ENCODE assay signal across 22 cellular contexts in the genomic region with DNA sequence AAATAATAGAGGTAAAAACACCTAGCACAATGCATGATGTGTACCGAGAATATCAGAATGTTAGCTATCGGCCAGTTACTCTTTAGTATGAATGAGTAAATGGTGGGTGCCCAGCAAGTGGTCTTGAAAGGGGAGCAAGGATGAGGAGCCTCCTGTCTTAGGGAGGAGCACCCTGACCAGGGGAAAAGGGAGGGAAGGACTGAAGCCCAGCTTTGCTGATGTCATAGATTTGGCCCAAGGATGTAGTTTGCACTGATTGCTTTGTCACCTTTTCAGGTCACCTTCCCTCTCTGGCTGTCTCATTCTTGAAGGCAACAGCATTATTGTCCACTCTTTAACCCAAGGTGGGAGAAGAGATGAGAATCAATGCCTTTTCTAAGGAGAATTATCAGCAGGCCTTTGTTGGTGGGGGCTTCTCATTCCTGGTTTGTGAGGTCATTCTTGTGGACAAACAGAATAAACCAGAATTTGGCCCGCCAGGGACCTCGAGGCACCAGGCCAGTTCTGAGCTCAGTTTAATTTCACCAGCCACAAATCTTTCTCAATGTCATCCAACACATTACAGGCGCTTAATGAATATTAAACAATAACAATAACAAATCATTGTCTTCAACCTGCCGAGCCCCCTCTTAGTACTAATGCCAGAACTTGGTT.
"Had no signal": no experiment of that assay in that cellular context is flagged by ENCODE, and none has a peak within 500 bp of the region (broad histone marks: within the 10 kb centered on the region; RNA-seq: fewer than 3 reads in every experiment).

No MANE protein-coding gene starts in this region.

- DNase-seq: cerebellar nuclear complex; effector memory CD8-positive, alpha-beta T cell; esophagus squamous epithelium; foreskin melanocyte; heart left ventricle; hippocampal formation; left lung; mesendoderm; naive B cell; nephron progenitor cell; retina; stimulated activated CD4-positive, alpha-beta T cell treated with anti-CD3 and anti-CD28 coated beads, Interleukin-2, amount 100 ng/mL, for 24 hours; stimulated activated CD4-positive, alpha-beta T cell treated with anti-CD3 and anti-CD28 coated beads, Interleukin-4, amount 100 ng/mL, for 4 hours; stimulated activated naive B cell treated with anti-CD40 and anti-IgM and Interleukin-4, amounts not matched to agents 10 μg/mL and 1 μg/mL and 100 μg/mL, for 72 hours; stimulated activated naive CD8-positive, alpha-beta T cell treated with anti-CD3 and anti-CD28 coated beads, Interleukin-15, amount 100 ng/mL, for 72 hours; testis; upper lobe of right lung had no signal

- H3K4me3 ChIP-seq: esophagus squamous epithelium, heart left ventricle, left lung, prostate gland, skin epidermis, tibial nerve, upper lobe of right lung had no signal

- H3K27me3 ChIP-seq: esophagus squamous epithelium, left lung, testis, tibial nerve, upper lobe of right lung had no signal

- H3K27ac ChIP-seq: epithelial cell of prostate, esophagus squamous epithelium, heart left ventricle, left lung, parathyroid adenoma, prostate gland, skin epidermis, testis, tibial nerve, upper lobe of right lung had no signal

- H3K4me1 ChIP-seq: esophagus squamous epithelium, heart left ventricle, left lung, prostate gland, testis, tibial nerve, upper lobe of right lung had no signal

- H3K9me3 ChIP-seq: esophagus squamous epithelium, heart left ventricle, left lung, prostate gland, testis, tibial nerve, upper lobe of right lung had no signal

- H3K9ac ChIP-seq: parathyroid adenoma had no signal

- H3K36me3 ChIP-seq: esophagus squamous epithelium, heart left ventricle, left lung, prostate gland, tibial nerve, upper lobe of right lung had no signal
